8 cellular contexts compared by ENCODE assay signal in genomic region chr1:25430666-25431494, GRCh38. TPM values are rescaled to one million over a fixed set of nuclear protein-coding genes. Genes with fewer than 3 reads are reported as not detected.
DNase-seq lines count a peak whose midpoint lies in the region; ATAC-seq and TF ChIP-seq lines count a peak whose summit lies in the region.

Gene MACO1, plus strand, starts transcription at chr1:25430897. Its CDS starts 202 bp downstream, at chr1:25431099.

- no peak for TF ChIP-seq CTCF in lung (IDR thresholded peaks at IDR 0.05; ENCODE audit: control extremely low read depth, extremely low read depth)

- DNase-seq in CD8-positive, alpha-beta memory T cell, result peak; percentile 95 to 98 (median 96)
- DNase-seq in HT1080 (ENCODE audit: low read depth), result peak; percentile 92
- peak; percentile 96 for DNase-seq in NOMO-1 treated with DMSO at 0.1 percent for 48 hours (lab: John Stamatoyannopoulos, UW; ENCODE audit: unreplicated experiment)
- peak; percentile 94 for DNase-seq in activated CD8-positive, alpha-beta memory T cell treated with anti-CD3 and anti-CD28 coated beads for 4 hours (ENCODE audit: low read depth in 2 of 2)
- DNase-seq in effector memory CD4-positive, alpha-beta T cell, result peak; percentile 92 to 96 (median 95)
- peak; percentile 96 for DNase-seq in lung (ENCODE audit: low spot score)
- peak; percentile 95 to 97 (median 95) for DNase-seq in stimulated activated CD4-positive, alpha-beta T cell treated with anti-CD3 and anti-CD28 coated beads, TNF-alpha, amount 100 ng/mL, for 24 hours (ENCODE audit: low read depth in 3 of 3)

- peak within 1 kb of the TSS; percentile 96 to 99 (median 97) for H3K4me3 Mint-ChIP-seq in CD8-positive, alpha-beta memory T cell

- 0% methylated on average over 64 to 95 of the region's 95 CpGs for WGBS in lung, 2 donors

- H3K27ac ChIP-seq in CD8-positive, alpha-beta memory T cell (ENCODE audit: low read depth, low read length), result peak within 1 kb of the TSS; percentile 98
- peak within 1 kb of the TSS; percentile 98 for H3K27ac ChIP-seq in effector memory CD4-positive, alpha-beta T cell (ENCODE audit: insufficient read depth, low read length, poor library complexity, severe bottlenecking)
- peak within 1 kb of the TSS; percentile 96 to 98 for H3K27ac ChIP-seq in lung (ENCODE audit: low read depth in 1 of 2, low read length in 1 of 2)

- ATAC-seq in GM21367 (IDR thresholded peaks at IDR 0.05; ENCODE audit: unreplicated experiment), result peak; percentile 79
- ATAC-seq in lung (ENCODE audit: insufficient read depth, low FRiP score), result peak; percentile 96

- H3K4me3 ChIP-seq in CD8-positive, alpha-beta memory T cell (ENCODE audit: low read length), result peak within 1 kb of the TSS; percentile 81
- H3K4me3 ChIP-seq in effector memory CD4-positive, alpha-beta T cell (ENCODE audit: insufficient read depth, low read depth, low read length, poor library complexity, severe bottlenecking), result peak within 1 kb of the TSS; percentile 81
- peak within 1 kb of the TSS; percentile 92 for H3K4me3 ChIP-seq in lung

- no peaks in the 10 kb centered on the region for H3K9me3 ChIP-seq in CD8-positive, alpha-beta memory T cell (ENCODE audit: low read length)
- no peaks in the 10 kb centered on the region for H3K9me3 ChIP-seq in effector memory CD4-positive, alpha-beta T cell (ENCODE audit: control insufficient read depth, low read length)
- H3K9me3 ChIP-seq in lung (ENCODE audit: control insufficient read depth in 2 of 2, insufficient read depth in 1 of 2, low read length in 1 of 2), result no peaks in the 10 kb centered on the region

- H3K27me3 ChIP-seq in CD8-positive, alpha-beta memory T cell (ENCODE audit: insufficient read depth, low read length, poor library complexity, severe bottlenecking), result no peaks in the 10 kb centered on the region
- H3K27me3 ChIP-seq in effector memory CD4-positive, alpha-beta T cell (replicated peaks; ENCODE audit: control insufficient read depth, insufficient read depth, low read length, poor library complexity, severe bottlenecking), result no peaks in the 10 kb centered on the region
- H3K27me3 ChIP-seq in lung (ENCODE audit: control insufficient read depth, insufficient read depth), result no peaks in the 10 kb centered on the region

- peaks cover 49 to 57% (median 49%) of the 10 kb centered on the region in 3 donors for H3K4me1 Mint-ChIP-seq in CD8-positive, alpha-beta memory T cell

- H3K4me1 ChIP-seq in CD8-positive, alpha-beta memory T cell (ENCODE audit: insufficient read depth, low read length), result peaks cover 42% of the 10 kb centered on the region
- peaks cover 12% of the 10 kb centered on the region for H3K4me1 ChIP-seq in effector memory CD4-positive, alpha-beta T cell (ENCODE audit: control insufficient read depth, insufficient read depth, low read length, poor library complexity, severe bottlenecking)
- peaks cover 0 to 23% of the 10 kb centered on the region in 2 donors for H3K4me1 ChIP-seq in lung (ENCODE audit: control insufficient read depth in 2 of 2, insufficient read depth in 2 of 2, low read length in 2 of 2)

- POLR2A ChIA-PET in CD8-positive, alpha-beta memory T cell (lab: Charles Lee), result interaction anchor here (0.5 to 2.7 kb wide), 7 partner anchors 141 to 514 kb away, joined by 3 to 19 read pairs (median 6); partner anchors contain the start of genes RSRP1 and SYF2

- no peaks in the 10 kb centered on the region for H3K27me3 Mint-ChIP-seq in CD8-positive, alpha-beta memory T cell

- peaks cover 0 to 11% (median 0%) of the 10 kb centered on the region in 3 donors for H3K36me3 Mint-ChIP-seq in CD8-positive, alpha-beta memory T cell

- H3K36me3 ChIP-seq in CD8-positive, alpha-beta memory T cell (ENCODE audit: insufficient read depth, low read length), result no peaks in the 10 kb centered on the region
- no peaks in the 10 kb centered on the region for H3K36me3 ChIP-seq in effector memory CD4-positive, alpha-beta T cell (ENCODE audit: control insufficient read depth, insufficient read depth, low read length)
- no peaks in the 10 kb centered on the region for H3K36me3 ChIP-seq in lung (ENCODE audit: control insufficient read depth in 2 of 2, insufficient read depth in 2 of 2, low read length in 2 of 2)

- CTCF ChIA-PET in CD8-positive, alpha-beta memory T cell (lab: Charles Lee), result interaction anchor here (1.5 kb wide), 2 partner anchors 38 to 58 kb away, joined by 4 to 5 read pairs; no protein-coding TSS in a partner anchor

- H3K9me3 Mint-ChIP-seq in CD8-positive, alpha-beta memory T cell, result no peaks in the 10 kb centered on the region

- peak within 1 kb of the TSS; percentile 99 to 100 (median 100) for H3K27ac Mint-ChIP-seq in CD8-positive, alpha-beta memory T cell

RNA-seq across cellular contexts. Expression of gene MACO1, which starts in this region (rescaled TPM):
- 10 to 100 TPM; 14.7 to 15.6 TPM for total RNA-seq in CD8-positive, alpha-beta memory T cell
- 7.5 TPM for polyA plus RNA-seq in CD8-positive, alpha-beta memory T cell
- total RNA-seq in HT1080 (2014; rRNA removed; shearing (Covaris generic)), result 10.5 and 10.7 TPM in 2 replicates
- polyA plus RNA-seq in HT1080 (2015; cell fraction: cytosol; rRNA removed), result 8.0 and 8.1 TPM in 2 replicates
- polyA plus RNA-seq in HT1080 (2015; cell fraction: nucleus; rRNA removed), result 10.2 and 10.7 TPM in 2 replicates
- total RNA-seq in lung, result 10 to 100 TPM; 18.6 to 20.7 TPM
- 1 to 10 TPM; 7.9 to 8.7 TPM for polyA plus RNA-seq in lung

Comparison
In these comparisons a context has a peak if more than half of its experiments do, and no peak if none do; other contexts are left out.
1. Peak in every context shown above with its lines: DNase-seq, ATAC-seq, H3K4me3 ChIP-seq and H3K27ac ChIP-seq.